18 cellular contexts compared by ENCODE assay signal in genomic region chr3:113585720-113586119, GRCh38. TPM values are rescaled to one million over a fixed set of nuclear protein-coding genes. Genes with fewer than 3 reads are reported as not detected.
DNase-seq lines count a peak whose midpoint lies in the region; FAIRE-seq and TF ChIP-seq lines count a peak whose summit lies in the region.
"Had no signal": no experiment of that assay in that cellular context is flagged by ENCODE, and none has a peak within 500 bp of the region (broad histone marks: within the 10 kb centered on the region; RNA-seq: fewer than 3 reads in every experiment).

No MANE protein-coding gene starts in this region.

- H2BK5ac ChIP-seq in neuronal stem cell (ENCODE audit: low read length): no peak overlapping the region

- no peaks in the 10 kb centered on the region for H3K4me1 Mint-ChIP-seq in endodermal cell
- no peaks in the 10 kb centered on the region for H3K4me1 Mint-ChIP-seq in CD8-positive, alpha-beta memory T cell

- 43% methylated on average over 3 of the region's 3 CpGs for WGBS in HUES64
- WGBS in endodermal cell (ENCODE audit: insufficient coverage in 1 of 2, insufficient read length in 1 of 2), 2 experiments: 59 to 64% methylated on average over 2 to 3 of the region's 3 CpGs
- no CpG with 5 or more reads among the region's 3 CpGs for WGBS in neuronal stem cell (ENCODE audit: extremely low coverage in 2 of 2, insufficient read length in 2 of 2, insufficient replicate concordance in 1 of 2), 2 donors

- H3K27me3 ChIP-seq in HUES64 (ENCODE audit: insufficient read depth, low read length) (no peaks in the 10 kb centered on the region), endodermal cell (ENCODE audit: control insufficient read depth, insufficient read depth, low read length, poor library complexity, severe bottlenecking) (no peaks in the 10 kb centered on the region), neuronal stem cell (ENCODE audit: control insufficient read depth in 3 of 3, insufficient read depth in 3 of 3, low read depth in 1 of 3, low read length in 3 of 3) (peaks cover 0 to 4% (median 0%) of the 10 kb centered on the region in 3 experiments)
- H3K27me3 ChIP-seq in CD8-positive, alpha-beta memory T cell (ENCODE audit: insufficient read depth, low read length, poor library complexity, severe bottlenecking): no peaks in the 10 kb centered on the region
- H3K27me3 ChIP-seq: BLaER1 treated with 17β-estradiol and CSF1 and Interleukin-3, amounts not matched to agents 10 nM and 100 nM had no signal

- no peak overlapping the region for H3K4ac ChIP-seq in neuronal stem cell (ENCODE audit: low read length)

- no peak overlapping the region for H2BK120ac ChIP-seq in neuronal stem cell (ENCODE audit: low read depth, low read length)

- H2AFZ ChIP-seq in neuronal stem cell (ENCODE audit: low read length): no peak overlapping the region
- H2AFZ ChIP-seq: GM23248 had no signal

- DNase-seq in GM19239 (ENCODE audit: insufficient read length, low spot score): no peak
- DNase-seq in endodermal cell: no peak
- peak; percentile 31 for DNase-seq in neuronal stem cell (ENCODE audit: low spot score)
- DNase-seq in CD8-positive, alpha-beta memory T cell: no peak
- no peak for DNase-seq in NCI-H146 (lab: John Stamatoyannopoulos, UW)
- DNase-seq in activated effector memory CD4-positive, alpha-beta T cell treated with Interleukin-2 at 50 U/mL for 16 hours: no peak
- DNase-seq: ACHN; CD4-positive, alpha-beta T cell; DMS79 treated with DMSO at 0.1 percent for 48 hours; EL; GDM1; GM23248; HCEC 1CT; HFFc6 had no signal

- H3K79me1 ChIP-seq in neuronal stem cell (ENCODE audit: low read depth, low read length): no peaks in the 10 kb centered on the region

- H3K14ac ChIP-seq in neuronal stem cell (ENCODE audit: low read length): no peak overlapping the region

- H3K27ac ChIP-seq in HUES64 (ENCODE audit: low read depth, low read length): peak overlapping the region; percentile 65; the same call in 1 of the 2 replicates
- H3K27ac ChIP-seq in endodermal cell (ENCODE audit: low read depth, low read length): peak overlapping the region; percentile 34
- no peak overlapping the region for H3K27ac ChIP-seq in neuronal stem cell (replicated peaks; ENCODE audit: low read length)
- no peak overlapping the region for H3K27ac ChIP-seq in CD8-positive, alpha-beta memory T cell (ENCODE audit: low read depth, low read length)
- H3K27ac ChIP-seq: BLaER1 treated with 17β-estradiol and CSF1 and Interleukin-3, amounts not matched to agents 10 nM and 100 nM; GM23248 had no signal

- H3K27ac Mint-ChIP-seq in endodermal cell: no peak overlapping the region
- H3K27ac Mint-ChIP-seq in CD8-positive, alpha-beta memory T cell: peak overlapping the region in 1 of 8 donors; percentile 23
- H3K27ac Mint-ChIP-seq: CD4-positive, alpha-beta T cell; HFFc6 had no signal

- no peaks in the 10 kb centered on the region for H3K27me3 Mint-ChIP-seq in endodermal cell (ENCODE audit: insufficient read depth)
- H3K27me3 Mint-ChIP-seq in CD8-positive, alpha-beta memory T cell: no peaks in the 10 kb centered on the region
- H3K27me3 Mint-ChIP-seq: CD4-positive, alpha-beta T cell had no signal

- H3K9ac ChIP-seq in HUES64 (ENCODE audit: low read depth, low read length) (no peak overlapping the region), endodermal cell (ENCODE audit: extremely low read depth, low read length, poor library complexity, severe bottlenecking) (no peak overlapping the region), neuronal stem cell (ENCODE audit: low read depth, low read length, poor library complexity) (no peak overlapping the region)
- H3K9ac ChIP-seq: BLaER1 treated with 17β-estradiol and CSF1 and Interleukin-3, amounts not matched to agents 10 nM and 100 nM; GM23248 had no signal

- H3K4me1 ChIP-seq in HUES64 (ENCODE audit: insufficient read depth, low read length) (peaks cover 31% of the 10 kb centered on the region), endodermal cell (ENCODE audit: control insufficient read depth, insufficient read depth, low read length) (no peaks in the 10 kb centered on the region), neuronal stem cell (ENCODE audit: control insufficient read depth in 2 of 2, insufficient read depth in 1 of 2, low read depth in 1 of 2, low read length in 2 of 2) (peaks cover 5 to 8% of the 10 kb centered on the region in 2 donors)
- no peaks in the 10 kb centered on the region for H3K4me1 ChIP-seq in CD8-positive, alpha-beta memory T cell (ENCODE audit: insufficient read depth, low read length)
- H3K4me1 ChIP-seq: BLaER1 treated with 17β-estradiol and CSF1 and Interleukin-3, amounts not matched to agents 10 nM and 100 nM had no signal

- no peak overlapping the region for H3K4me2 ChIP-seq in neuronal stem cell (ENCODE audit: insufficient read depth, low read length, poor library complexity, severe bottlenecking)
- H3K4me2 ChIP-seq: BLaER1 treated with 17β-estradiol and CSF1 and Interleukin-3, amounts not matched to agents 10 nM and 100 nM had no signal

- H3K4me3 ChIP-seq in HUES64 (ENCODE audit: low read length) (no peak overlapping the region), endodermal cell (ENCODE audit: low read length) (no peak overlapping the region), neuronal stem cell (ENCODE audit: low read length in 2 of 2) (no peak overlapping the region)
- no peak overlapping the region for H3K4me3 ChIP-seq in CD8-positive, alpha-beta memory T cell (ENCODE audit: low read length)
- H3K4me3 ChIP-seq: BLaER1 treated with 17β-estradiol and CSF1 and Interleukin-3, amounts not matched to agents 10 nM and 100 nM; GM23248 had no signal

- H3K9me3 ChIP-seq in HUES64 (ENCODE audit: insufficient read depth, low read depth, low read length) (no peaks in the 10 kb centered on the region), endodermal cell (ENCODE audit: control insufficient read depth, low read length) (no peaks in the 10 kb centered on the region), neuronal stem cell (replicated peaks in 1 of 2; ENCODE audit: control insufficient read depth in 2 of 2, insufficient read depth in 1 of 2, low read depth in 1 of 2, low read length in 2 of 2) (no peaks in the 10 kb centered on the region)
- H3K9me3 ChIP-seq in CD8-positive, alpha-beta memory T cell (ENCODE audit: low read length): no peaks in the 10 kb centered on the region
- H3K9me3 ChIP-seq: BLaER1 treated with 17β-estradiol and CSF1 and Interleukin-3, amounts not matched to agents 10 nM and 100 nM had no signal

- no peak overlapping the region for H2AK5ac ChIP-seq in neuronal stem cell (ENCODE audit: low read depth, low read length)

- H4K8ac ChIP-seq in neuronal stem cell (ENCODE audit: low read depth, low read length): no peak overlapping the region

- TF ChIP-seq CTCF in endodermal cell (conservative IDR thresholded peaks at IDR 0.05): no peak

- no peak overlapping the region for H3K18ac ChIP-seq in neuronal stem cell (ENCODE audit: low read length)

- H2BK12ac ChIP-seq in neuronal stem cell (ENCODE audit: low read length): no peak overlapping the region

- POLR2A ChIA-PET in CD8-positive, alpha-beta memory T cell (lab: Charles Lee): no interaction called here

- no peak overlapping the region for H3K4me3 Mint-ChIP-seq in endodermal cell
- H3K4me3 Mint-ChIP-seq in CD8-positive, alpha-beta memory T cell: no peak overlapping the region
- H3K4me3 Mint-ChIP-seq: CD4-positive, alpha-beta T cell; HFFc6 had no signal

- no peaks in the 10 kb centered on the region for H3K36me3 Mint-ChIP-seq in endodermal cell (ENCODE audit: low read depth)
- peaks cover 4 to 90% (median 21%) of the 10 kb centered on the region in 3 donors for H3K36me3 Mint-ChIP-seq in CD8-positive, alpha-beta memory T cell

- no peak overlapping the region for H3K23ac ChIP-seq in neuronal stem cell (ENCODE audit: low read depth, low read length, poor library complexity)

- H3K36me3 ChIP-seq in HUES64 (ENCODE audit: insufficient read depth, low read length) (no peaks in the 10 kb centered on the region), endodermal cell (ENCODE audit: control insufficient read depth, insufficient read depth, low read length) (no peaks in the 10 kb centered on the region), neuronal stem cell (replicated peaks in 1 of 2; ENCODE audit: control insufficient read depth in 2 of 2, insufficient read depth in 2 of 2, low read length in 2 of 2) (no peaks in the 10 kb centered on the region)
- H3K36me3 ChIP-seq in CD8-positive, alpha-beta memory T cell (ENCODE audit: insufficient read depth, low read length): peaks cover 26% of the 10 kb centered on the region
- H3K36me3 ChIP-seq: BLaER1 treated with 17β-estradiol and CSF1 and Interleukin-3, amounts not matched to agents 10 nM and 100 nM had no signal

- H4K91ac ChIP-seq in neuronal stem cell (ENCODE audit: low read depth, low read length, poor library complexity): no peak overlapping the region

- CTCF ChIA-PET in CD8-positive, alpha-beta memory T cell (lab: Charles Lee): no interaction called here

- H3K9me3 Mint-ChIP-seq in endodermal cell: no peaks in the 10 kb centered on the region
- no peaks in the 10 kb centered on the region for H3K9me3 Mint-ChIP-seq in CD8-positive, alpha-beta memory T cell
- H3K9me3 Mint-ChIP-seq: CD4-positive, alpha-beta T cell; HFFc6 had no signal

- H2BK15ac ChIP-seq in neuronal stem cell (ENCODE audit: low read length): no peak overlapping the region

- peak; percentile 47 for FAIRE-seq in GM19239 (lab: Jason Lieb, UNC)
- FAIRE-seq: GM12892 had no signal

RNA-seq across cellular contexts. Expression of gene SIDT1, which starts 53.4 kb away (rescaled TPM):
- polyA plus RNA-seq in HUES64 (2013, experiment 1 of 2): 0.25 TPM
- polyA plus RNA-seq in HUES64 (2013, experiment 2 of 2): 0.19 TPM
- not detected for total RNA-seq in endodermal cell
- 0.25 TPM for polyA plus RNA-seq in endodermal cell (2013, experiment 1 of 2)
- 0.70 TPM for polyA plus RNA-seq in endodermal cell (2013, experiment 2 of 2)
- polyA plus RNA-seq in neuronal stem cell (2013, experiment 1 of 2): not detected
- polyA plus RNA-seq in neuronal stem cell (2013, experiment 2 of 2): not detected
- total RNA-seq in CD8-positive, alpha-beta memory T cell: 10 to 100 TPM; 14.8 to 16.6 TPM
- 23.9 TPM for polyA plus RNA-seq in CD8-positive, alpha-beta memory T cell
- total RNA-seq: A172, GM23248, HFFc6 had no signal
- polyA plus RNA-seq: GM23248 had no signal

Comparison
In these comparisons a context has a peak if more than half of its experiments do, and no peak if none do; other contexts are left out.
1. H3K27ac ChIP-seq: peak in HUES64 (single experiment) and endodermal cell (single experiment); none in neuronal stem cell (single experiment) and CD8-positive, alpha-beta memory T cell (single experiment).
2. RNA of gene SIDT1, which starts 53.4 kb away (total RNA-seq): 14.8 to 16.6 TPM in CD8-positive, alpha-beta memory T cell; not detected in endodermal cell; every median in the first group is over 10 times any median in the second.